18 cellular contexts compared by ENCODE assay signal in genomic region chr3:52230889-52231499, GRCh38. TPM values are rescaled to one million over a fixed set of nuclear protein-coding genes. Genes with fewer than 3 reads are reported as not detected.
DNase-seq lines count a peak whose midpoint lies in the region; ATAC-seq and TF ChIP-seq lines count a peak whose summit lies in the region.
"Had no signal": no experiment of that assay in that cellular context is flagged by ENCODE, and none has a peak within 500 bp of the region (broad histone marks: within the 10 kb centered on the region; RNA-seq: fewer than 3 reads in every experiment).

No MANE protein-coding gene starts in this region.

- no peaks in the 10 kb centered on the region for H3K9me2 ChIP-seq in PC-9 (ENCODE audit: insufficient read depth)

- H3K4me3 ChIP-seq in left ventricle myocardium inferior (no peak overlapping the region), RWPE2 (ENCODE audit: severe bottlenecking) (no peak overlapping the region), endodermal cell (ENCODE audit: low read length) (no peak overlapping the region), upper lobe of right lung (no peak overlapping the region), PC-9 (no peak overlapping the region)
- H3K4me3 ChIP-seq: neural progenitor cell, suprapubic skin, vagina had no signal

- H3K9me3 ChIP-seq in left ventricle myocardium inferior (replicated peaks) (no peaks in the 10 kb centered on the region), RWPE2 (ENCODE audit: severe bottlenecking) (no peaks in the 10 kb centered on the region), endodermal cell (ENCODE audit: control insufficient read depth, low read length) (no peaks in the 10 kb centered on the region), upper lobe of right lung (no peaks in the 10 kb centered on the region), PC-9 (ENCODE audit: insufficient read depth, low read depth) (no peaks in the 10 kb centered on the region)
- H3K9me3 ChIP-seq: heart right ventricle, suprapubic skin, vagina had no signal

- no peak for TF ChIP-seq CTCF in left ventricle myocardium inferior (IDR thresholded peaks at IDR 0.05; ENCODE audit: borderline replicate concordance)
- TF ChIP-seq CTCF in RWPE2 (IDR thresholded peaks at IDR 0.05; ENCODE audit: poor library complexity, severe bottlenecking): no peak
- no peak for TF ChIP-seq CTCF in endodermal cell (conservative IDR thresholded peaks at IDR 0.05)
- TF ChIP-seq CTCF in upper lobe of right lung (IDR thresholded peaks at IDR 0.05): no peak
- no peak for TF ChIP-seq CTCF in PC-9 (conservative IDR thresholded peaks at IDR 0.05)

- no TSS peak for BruUV-seq in PC-9 (replicated peaks; lab: Mats Ljungman, UMichigan)

- H3K4me1 ChIP-seq in left ventricle myocardium inferior (peaks cover 40% of the 10 kb centered on the region), RWPE2 (ENCODE audit: insufficient read depth, poor library complexity, severe bottlenecking) (no peaks in the 10 kb centered on the region), endodermal cell (ENCODE audit: control insufficient read depth, insufficient read depth, low read length) (no peaks in the 10 kb centered on the region), upper lobe of right lung (no peaks in the 10 kb centered on the region), PC-9 (replicated peaks; ENCODE audit: insufficient read depth) (peaks cover 8% of the 10 kb centered on the region; the same call in 1 of the 2 replicates)
- H3K4me1 ChIP-seq: neural progenitor cell had no signal

- H3K27me3 Mint-ChIP-seq in endodermal cell (ENCODE audit: insufficient read depth): no peaks in the 10 kb centered on the region
- H3K27me3 Mint-ChIP-seq: activated B cell treated with CpG ODN at 0.5 μM for 24 hours, progenitor cell of endocrine pancreas had no signal

- no peak for DNase-seq in left ventricle myocardium inferior
- no peak for DNase-seq in Right ventricle myocardium superior
- peak; percentile 38 for DNase-seq in RWPE2 (ENCODE audit: low spot score)
- DNase-seq in endodermal cell: peak; percentile 43
- peak; percentile 55 for DNase-seq in upper lobe of right lung
- no peak for DNase-seq in PC-9
- no peak for DNase-seq in midbrain (lab: John Stamatoyannopoulos, UW)
- DNase-seq: NCI-H1694, NCI-H526 treated with DMSO at 0.1 percent for 48 hours had no signal

- intact Hi-C loops in left ventricle myocardium inferior (cut with micrococcal nuclease) (no loop called here), Right ventricle myocardium superior (cut with DNase I) (no loop called here), upper lobe of right lung (cut with DNase I) (loop anchor here (5.0 kb wide), 1 partner anchor 111 kb away; no protein-coding TSS in a partner anchor), PC-9 (cut with micrococcal nuclease; ENCODE audit: unreplicated experiment) (loop anchor here (1.0 to 5.0 kb wide), 2 partner anchors 108 to 156 kb away; no protein-coding TSS in a partner anchor)

- no peak overlapping the region for H3K27ac Mint-ChIP-seq in endodermal cell
- H3K27ac Mint-ChIP-seq: activated B cell treated with CpG ODN at 0.5 μM for 24 hours, progenitor cell of endocrine pancreas had no signal

- H3K4me2 ChIP-seq in PC-9: no peak overlapping the region
- H3K4me2 ChIP-seq: KMS-11, neural progenitor cell had no signal

- H3K27me3 ChIP-seq in left ventricle myocardium inferior (ENCODE audit: low read depth): no peaks in the 10 kb centered on the region
- no peaks in the 10 kb centered on the region for H3K27me3 ChIP-seq in RWPE2 (ENCODE audit: insufficient read depth, poor library complexity, severe bottlenecking)
- H3K27me3 ChIP-seq in endodermal cell (ENCODE audit: control insufficient read depth, insufficient read depth, low read length, poor library complexity, severe bottlenecking): no peaks in the 10 kb centered on the region
- no peaks in the 10 kb centered on the region for H3K27me3 ChIP-seq in upper lobe of right lung
- no peaks in the 10 kb centered on the region for H3K27me3 ChIP-seq in PC-9 (ENCODE audit: insufficient read depth, low read depth)
- H3K27me3 ChIP-seq: heart right ventricle, neural progenitor cell, suprapubic skin, vagina had no signal

- ATAC-seq in Right ventricle myocardium superior (ENCODE audit: poor library complexity) (no peak), RWPE2 (ENCODE audit: low read depth) (no peak), upper lobe of right lung (no peak)

- H3K4me1 Mint-ChIP-seq in endodermal cell: no peaks in the 10 kb centered on the region
- H3K4me1 Mint-ChIP-seq: neural progenitor cell had no signal

- peaks cover 59% of the 10 kb centered on the region for H3K36me3 ChIP-seq in left ventricle myocardium inferior
- H3K36me3 ChIP-seq in RWPE2 (ENCODE audit: low read depth): peaks cover 56% of the 10 kb centered on the region
- H3K36me3 ChIP-seq in endodermal cell (ENCODE audit: control insufficient read depth, insufficient read depth, low read length): peaks cover 18% of the 10 kb centered on the region
- H3K36me3 ChIP-seq in upper lobe of right lung: peaks cover 58% of the 10 kb centered on the region
- H3K36me3 ChIP-seq in PC-9 (ENCODE audit: low read depth): peaks cover 7% of the 10 kb centered on the region; the same call in 1 of the 2 replicates
- H3K36me3 ChIP-seq: neural progenitor cell had no signal

- H3K9ac ChIP-seq in endodermal cell (ENCODE audit: extremely low read depth, low read length, poor library complexity, severe bottlenecking): no peak overlapping the region
- H3K9ac ChIP-seq: KMS-11, neural progenitor cell had no signal

- peaks cover 7% of the 10 kb centered on the region for H3F3A ChIP-seq in PC-9 (ENCODE audit: insufficient read depth, low read depth)

- H3K9me3 Mint-ChIP-seq in endodermal cell: no peaks in the 10 kb centered on the region
- H3K9me3 Mint-ChIP-seq: activated B cell treated with CpG ODN at 0.5 μM for 24 hours; activated T-helper 1 cell treated with anti-CD3 and anti-CD28 coated beads, Interleukin-12 subunit alpha, Interleukin-12 subunit beta, Interleukin-2, Interleukin-4 antibody, amounts not matched to agents 30 ng/mL and 10 ng/mL and 1 ng/mL, durations not matched to agents 14 hours and 24 hours and 36 hours; neural progenitor cell had no signal

- H3K27ac ChIP-seq in left ventricle myocardium inferior (replicated peaks) (peak overlapping the region; percentile 40), RWPE2 (ENCODE audit: poor library complexity, severe bottlenecking) (no peak overlapping the region), endodermal cell (ENCODE audit: low read depth, low read length) (no peak overlapping the region), upper lobe of right lung (no peak overlapping the region), PC-9 (no peak overlapping the region)
- H3K27ac ChIP-seq: KMS-11, neural progenitor cell, suprapubic skin, vagina had no signal

- peaks cover 13% of the 10 kb centered on the region for H3K79me2 ChIP-seq in PC-9 (ENCODE audit: low read depth)

- POLR2A ChIA-PET in PC-9 (lab: Charles Lee; ENCODE audit: unreplicated experiment): no interaction called here

- no peak overlapping the region for H2AFZ ChIP-seq in PC-9
- H2AFZ ChIP-seq: neural progenitor cell had no signal

- CTCF ChIA-PET in PC-9 (lab: Charles Lee): no interaction called here

- H3K36me3 Mint-ChIP-seq in endodermal cell (ENCODE audit: low read depth): peaks cover 29% of the 10 kb centered on the region

- H3K4me3 Mint-ChIP-seq in endodermal cell: no peak overlapping the region
- H3K4me3 Mint-ChIP-seq: activated B cell treated with CpG ODN at 0.5 μM for 24 hours; activated T-helper 1 cell treated with anti-CD3 and anti-CD28 coated beads, Interleukin-12 subunit alpha, Interleukin-12 subunit beta, Interleukin-2, Interleukin-4 antibody, amounts not matched to agents 30 ng/mL and 10 ng/mL and 1 ng/mL, durations not matched to agents 14 hours and 24 hours and 36 hours; neural progenitor cell had no signal

- peaks cover 9% of the 10 kb centered on the region for H4K20me1 ChIP-seq in PC-9 (ENCODE audit: insufficient read depth)

- WGBS in endodermal cell (ENCODE audit: insufficient coverage in 1 of 2, insufficient read length in 1 of 2), 2 experiments: 92 to 98% methylated on average over 11 to 16 of the region's 16 CpGs

RNA-seq across cellular contexts. Expression of gene TLR9, which starts 5.5 kb away (rescaled TPM):
- total RNA-seq in left ventricle myocardium inferior (0.66 TPM), Right ventricle myocardium superior (0.32 TPM), endodermal cell (under 1 TPM in 1 of 2 donors, not detected in 1; 0.11 TPM), upper lobe of right lung (0.87 TPM), PC-9 (2021) (0.30 and 0.44 TPM in 2 replicates)
- polyA plus RNA-seq in endodermal cell (2013, experiment 1 of 2): 0.18 TPM
- 0.17 TPM for polyA plus RNA-seq in endodermal cell (2013, experiment 2 of 2)
- total RNA-seq: HT-29, progenitor cell of endocrine pancreas, vagina had no signal

RNA-seq across cellular contexts. Expression of gene TWF2, which starts 8.0 kb away (rescaled TPM):
- total RNA-seq in left ventricle myocardium inferior: 115 TPM
- total RNA-seq in Right ventricle myocardium superior: 131 TPM
- 10 to 100 TPM; 40.7 to 41.9 TPM for total RNA-seq in endodermal cell
- 32.6 TPM for polyA plus RNA-seq in endodermal cell (2013, experiment 1 of 2)
- 27.3 TPM for polyA plus RNA-seq in endodermal cell (2013, experiment 2 of 2)
- 50.4 TPM for total RNA-seq in upper lobe of right lung
- total RNA-seq in PC-9 (2021): 102 and 115 TPM in 2 replicates

RNA-seq across cellular contexts. Expression of gene PPM1M, which starts 14.6 kb away (rescaled TPM):
- total RNA-seq in left ventricle myocardium inferior (9.2 TPM), Right ventricle myocardium superior (8.4 TPM), endodermal cell (1 to 10 TPM; 6.7 to 6.8 TPM), upper lobe of right lung (44.0 TPM), PC-9 (2021) (16.2 TPM in 2 replicates)
- 4.8 TPM for polyA plus RNA-seq in endodermal cell (2013, experiment 1 of 2)
- 3.8 TPM for polyA plus RNA-seq in endodermal cell (2013, experiment 2 of 2)

RNA-seq across cellular contexts. Expression of gene ALAS1, which starts 33.0 kb away (rescaled TPM):
- total RNA-seq in left ventricle myocardium inferior: 180 TPM
- total RNA-seq in Right ventricle myocardium superior: 160 TPM
- 10 to 100 TPM; 33.6 to 50.1 TPM for total RNA-seq in endodermal cell
- polyA plus RNA-seq in endodermal cell (2013, experiment 1 of 2): 49.3 TPM
- polyA plus RNA-seq in endodermal cell (2013, experiment 2 of 2): 41.2 TPM
- 78.9 TPM for total RNA-seq in upper lobe of right lung
- total RNA-seq in PC-9 (2021): 61.9 and 71.2 TPM in 2 replicates

RNA-seq across cellular contexts. Expression of gene WDR82, which starts 47.5 kb away (rescaled TPM):
- total RNA-seq in left ventricle myocardium inferior (61.6 TPM), Right ventricle myocardium superior (61.0 TPM), endodermal cell (10 to 100 TPM; 78.4 to 84.2 TPM), upper lobe of right lung (61.9 TPM), PC-9 (2021) (34.2 and 44.5 TPM in 2 replicates)
- 95.1 TPM for polyA plus RNA-seq in endodermal cell (2013, experiment 1 of 2)
- 88.3 TPM for polyA plus RNA-seq in endodermal cell (2013, experiment 2 of 2)

Comparison
In these comparisons a context has a peak if more than half of its experiments do, and no peak if none do; other contexts are left out.
1. DNase-seq: peak in RWPE2 (single experiment), endodermal cell (single experiment) and upper lobe of right lung (single experiment); none in left ventricle myocardium inferior (single experiment), Right ventricle myocardium superior (single experiment), PC-9 (0 of 2) and midbrain (single experiment).
2. intact Hi-C loops: an anchor here in upper lobe of right lung (5.0 kb wide) and PC-9 (1.0 to 5.0 kb wide); none called in left ventricle myocardium inferior and Right ventricle myocardium superior.